Comparison of ENCODE assay signal across 31 cellular contexts in genomic region chr12:126383506-126383905, GRCh38.
"Had no signal": no experiment of that assay in that cellular context is flagged by ENCODE, and none has a peak within 500 bp of the region (broad histone marks: within the 10 kb centered on the region; RNA-seq: fewer than 3 reads in every experiment).

No MANE protein-coding gene starts in this region.

- H3K27ac ChIP-seq: epithelial cell of prostate, esophagus squamous epithelium, WERI-Rb-1 had no signal

- H3K27me3 Mint-ChIP-seq: activated B cell treated with CpG ODN at 0.5 μM for 24 hours; activated CD8-positive, alpha-beta T cell treated with anti-CD3 and anti-CD28 coated beads for 36 hours; activated naive CD8-positive, alpha-beta T cell had no signal

- H3K9me3 ChIP-seq: esophagus squamous epithelium had no signal

- H3K36me3 ChIP-seq: esophagus squamous epithelium, WERI-Rb-1 had no signal

- H3K27me3 ChIP-seq: esophagus squamous epithelium had no signal

- DNase-seq: activated B cell treated with CpG ODN at 0.5 μM for 24 hours; activated CD4-positive, alpha-beta T cell treated with anti-CD3 and anti-CD28 coated beads for 48 hours; activated CD4-positive, alpha-beta T cell treated with anti-CD3 and anti-CD28 coated beads, Interleukin-2, amount 50 U/mL, for 1 hour; activated CD4-positive, alpha-beta T cell treated with anti-CD3 and anti-CD28 coated beads, Interleukin-2, amount 50 U/mL, for 48 hours; activated CD8-positive, alpha-beta memory T cell treated with anti-CD3 and anti-CD28 coated beads for 24 hours; activated CD8-positive, alpha-beta T cell treated with anti-CD3 and anti-CD28 coated beads for 36 hours; activated effector memory CD4-positive, alpha-beta T cell treated with Interleukin-2 at 50 U/mL for 16 hours; activated gamma-delta T cell treated with Interleukin-2 at 50 U/mL for 16 hours; activated naive CD4-positive, alpha-beta T cell treated with anti-CD3 and anti-CD28 coated beads, Interleukin-2, amount 50 U/mL, for 16 hours; activated naive CD4-positive, alpha-beta T cell treated with Interleukin-2 at 50 U/mL for 16 hours; activated T-cell treated with anti-CD3 and anti-CD28 coated beads, Interleukin-2, amount 50 U/mL, for 4 hours; amniotic stem cell; anterior cingulate cortex; caudate nucleus; effector CD8-positive, alpha-beta T cell; esophagus squamous epithelium; foreskin fibroblast; head of caudate nucleus; hippocampal formation; T1000; WERI-Rb-1 had no signal

- H3K4me3 Mint-ChIP-seq: activated B cell treated with CpG ODN at 0.5 μM for 24 hours; activated CD8-positive, alpha-beta T cell treated with anti-CD3 and anti-CD28 coated beads for 36 hours; activated naive CD8-positive, alpha-beta T cell; activated T-cell treated with anti-CD3 and anti-CD28 coated beads, Interleukin-2, amount 50 U/mL, for 4 hours; activated T-helper 17 cell treated with anti-CD3 and anti-CD28 coated beads, Interleukin-2, amount 50 U/mL, for 72 hours; T-helper 2 cell treated with Interferon-gamma antibody and Interleukin-4, amounts not matched to agents 5 μg/mL and 100 μg/mL, for 36 hours had no signal

- FAIRE-seq: astrocyte, colon, endometrium, endothelial cell of umbilical vein, frontal cortex had no signal

- H3K4me3 ChIP-seq: esophagus squamous epithelium had no signal

- ATAC-seq: activated CD4-positive, CD25-positive, alpha-beta regulatory T cell treated with anti-CD3 and anti-CD28 coated beads, Interleukin-2, amount 50 U/mL, for 24 hours; activated CD8-positive, alpha-beta T cell treated with anti-CD3 and anti-CD28 coated beads for 36 hours; activated T-cell treated with anti-CD3 and anti-CD28 coated beads, Interleukin-2, amount 50 U/mL, for 4 hours; activated T-helper 17 cell treated with anti-CD3 and anti-CD28 coated beads, Interleukin-2, amount 50 U/mL, for 72 hours had no signal

- H3K4me1 Mint-ChIP-seq: activated B cell treated with CpG ODN at 0.5 μM for 24 hours; activated T-helper 17 cell treated with anti-CD3 and anti-CD28 coated beads, Interleukin-2, amount 50 U/mL, for 72 hours had no signal

- H3K27ac Mint-ChIP-seq: activated B cell treated with CpG ODN at 0.5 μM for 24 hours; activated CD8-positive, alpha-beta T cell treated with anti-CD3 and anti-CD28 coated beads for 36 hours; activated naive CD8-positive, alpha-beta T cell; activated T-helper 17 cell treated with anti-CD3 and anti-CD28 coated beads, Interleukin-2, amount 50 U/mL, for 72 hours; T-helper 2 cell treated with Interferon-gamma antibody and Interleukin-4, amounts not matched to agents 5 μg/mL and 100 μg/mL, for 36 hours had no signal

- H3K36me3 Mint-ChIP-seq: activated naive CD8-positive, alpha-beta T cell had no signal
